ENCODE assay signal across 8 cellular contexts in genomic region chr12:19440019-19440858, GRCh38. TPM values are rescaled to one million over a fixed set of nuclear protein-coding genes. Genes with fewer than 3 reads are reported as not detected.
DNase-seq lines count a peak whose midpoint lies in the region; ATAC-seq and TF ChIP-seq lines count a peak whose summit lies in the region.

No MANE protein-coding gene starts in this region.

- peak overlapping the region; percentile 95 for H3K27ac Mint-ChIP-seq in GM23338

- peak; percentile 72 for DNase-seq in GM03348 (ENCODE audit: low spot score)
- DNase-seq in GM23338 (ENCODE audit: low spot score) = peak; percentile 82
- peak; percentile 52 for DNase-seq in M059J (ENCODE audit: low read depth)
- peak; percentile 52 for DNase-seq in mammary epithelial cell
- peak; percentile 48 for DNase-seq in inferior parietal cortex (ENCODE audit: extremely low spot score)
- DNase-seq in stimulated activated CD4-positive, alpha-beta T cell treated with anti-CD3 and anti-CD28 coated beads, Interleukin-12 subunit alpha, Interleukin-12 subunit beta, amount 100 ng/mL, for 4 hours = peak; percentile 51
- no peak for DNase-seq in GOT3 (lab: John Stamatoyannopoulos, UW)

- intact Hi-C loops in mammary epithelial cell (cut with micrococcal nuclease) = loop anchor here (5.0 kb wide), 1 partner anchor 58 kb away; no protein-coding TSS in a partner anchor

- peaks cover 54% of the 10 kb centered on the region for H3K4me1 Mint-ChIP-seq in GM23338

- no peaks in the 10 kb centered on the region for H3K36me3 ChIP-seq in GM23338 (ENCODE audit: insufficient read depth)
- no peaks in the 10 kb centered on the region for H3K36me3 ChIP-seq in mammary epithelial cell (ENCODE audit: insufficient read depth, low read length)

- dilution Hi-C loops in mammary epithelial cell (cut with HindIII; ENCODE audit: low sequenced_read_pairs) = no loop called here

- peaks cover 57% of the 10 kb centered on the region for H3K36me3 Mint-ChIP-seq in GM23338 (ENCODE audit: low read depth)

- H3K79me2 ChIP-seq in GM23338 (replicated peaks; ENCODE audit: insufficient read depth) (peaks cover 57% of the 10 kb centered on the region), mammary epithelial cell (ENCODE audit: insufficient read depth, low read length) (peaks cover 56% of the 10 kb centered on the region)

- H3K27me3 Mint-ChIP-seq in GM23338 (ENCODE audit: insufficient read depth, low read depth, poor library complexity) = peaks cover 12% of the 10 kb centered on the region

- TF ChIP-seq CTCF in GM23338 (conservative IDR thresholded peaks at IDR 0.05; ENCODE audit: low read depth in 2 of 2) (no peak), WI38 (IDR thresholded peaks at IDR 0.05; ENCODE audit: low read depth, low read length) (no peak), mammary epithelial cell (conservative IDR thresholded peaks at IDR 0.05 in 1 of 2, IDR thresholded peaks at IDR 0.05 in 1 of 2; ENCODE audit: extremely low read depth in 1 of 2, insufficient read depth in 1 of 2, low read depth in 1 of 2, low read length in 2 of 2) (no peak)

- H3K9me3 ChIP-seq in mammary epithelial cell (replicated peaks; ENCODE audit: insufficient read depth, low read length) = no peaks in the 10 kb centered on the region

- 2% methylated on average over 19 of the region's 71 CpGs for WGBS in mammary epithelial cell (ENCODE audit: low coverage, missing lambda C conversion rate)

- H3K4me1 ChIP-seq in GM23338 (ENCODE audit: insufficient read depth) = peaks cover 53% of the 10 kb centered on the region
- peaks cover 6% of the 10 kb centered on the region for H3K4me1 ChIP-seq in mammary epithelial cell (ENCODE audit: insufficient read depth, low read length)

- no peaks in the 10 kb centered on the region for H3F3A ChIP-seq in GM23338 (replicated peaks; ENCODE audit: low read depth)

- ATAC-seq in GM23338 = peak; percentile 37

- H3K4me3 Mint-ChIP-seq in GM23338 = peak overlapping the region; percentile 95

- H3K9ac ChIP-seq in mammary epithelial cell (ENCODE audit: insufficient read depth, low read length) = peak overlapping the region; percentile 85

- no peaks in the 10 kb centered on the region; the same call in 1 of the 2 replicates for H3K9me2 ChIP-seq in GM23338 (ENCODE audit: insufficient read depth)

- H3K4me3 ChIP-seq in GM23338 (peak overlapping the region; percentile 73), WI38 (ENCODE audit: low read depth, low read length) (peak overlapping the region; percentile 81), mammary epithelial cell (replicated peaks in 1 of 3; ENCODE audit: insufficient read depth in 1 of 3, low read depth in 2 of 3, low read length in 3 of 3) (peak overlapping the region; percentile 95 to 96 (median 95))

- H3K27me3 ChIP-seq in GM23338 (ENCODE audit: insufficient read depth) (no peaks in the 10 kb centered on the region), mammary epithelial cell (ENCODE audit: insufficient read depth, low read length) (no peaks in the 10 kb centered on the region)

- in situ Hi-C loops in mammary epithelial cell (cut with MboI; ENCODE audit: low sequenced_read_pairs in 2 of 2) = no loop called here

- BruUV-seq in mammary epithelial cell (replicated peaks; lab: Mats Ljungman, UMichigan) = no TSS peak

- peak overlapping the region; percentile 77 for H3K27ac ChIP-seq in GM23338 (ENCODE audit: low read depth)
- H3K27ac ChIP-seq in mammary epithelial cell (ENCODE audit: insufficient read depth, low read depth, low read length) = peak overlapping the region; percentile 76

- H3K4me2 ChIP-seq in GM23338 (peak overlapping the region; percentile 82), mammary epithelial cell (ENCODE audit: insufficient read depth, low read depth, low read length) (peak overlapping the region; percentile 77)

- CTCF ChIA-PET in mammary epithelial cell (lab: Charles Lee; ENCODE audit: low non-redundant PET) = no interaction called here

- H2AFZ ChIP-seq in GM23338 (no peak overlapping the region), mammary epithelial cell (ENCODE audit: low read depth, low read length) (peak overlapping the region; percentile 94)

- H3K9me3 Mint-ChIP-seq in GM23338 = peaks cover 9% of the 10 kb centered on the region

- H4K20me1 ChIP-seq in GM23338 (replicated peaks; ENCODE audit: insufficient read depth) = peaks cover 41% of the 10 kb centered on the region
- H4K20me1 ChIP-seq in mammary epithelial cell (ENCODE audit: insufficient read depth, low read length) = no peaks in the 10 kb centered on the region

TF ChIP-seq in GM23338, 12 proteins besides CTCF, POLR2A, EP300 and RAD21 (continues in another document):
- no peak for TF ChIP-seq CREB1 (CRISPR knock-in tag; IDR thresholded peaks at IDR 0.05; ENCODE audit: low read depth)
- no peak for TF ChIP-seq STAT1 (IDR thresholded peaks at IDR 0.05; ENCODE audit: unreplicated experiment)
- TF ChIP-seq JUNB (IDR thresholded peaks at IDR 0.05; ENCODE audit: unreplicated experiment) = no peak
- TF ChIP-seq EZH2 (IDR thresholded peaks at IDR 0.05; ENCODE audit: low read depth, unreplicated experiment) = no peak
- TF ChIP-seq ZNF331 (CRISPR knock-in tag; IDR thresholded peaks at IDR 0.05; ENCODE audit: low read depth) = no peak
- TF ChIP-seq ZNF462 (CRISPR knock-in tag; IDR thresholded peaks at IDR 0.05) = no peak
- TF ChIP-seq EZH2phosphoT487 (IDR thresholded peaks at IDR 0.05; ENCODE audit: unreplicated experiment) = no peak
- no peak for TF ChIP-seq ZNF114 (CRISPR knock-in tag; IDR thresholded peaks at IDR 0.05)
- TF ChIP-seq POLR2AphosphoS5 (IDR thresholded peaks at IDR 0.05; ENCODE audit: low read depth) = no peak

RNA-seq across cellular contexts. Expression of gene AEBP2, which starts 0.9 kb away (rescaled TPM):
- 48.1 and 48.9 TPM in 2 replicates for total RNA-seq in GM23338 (2014; rRNA removed; shearing (Covaris generic))
- polyA plus RNA-seq in GM23338 (2016; fragmentation: Nextera tagmentation; extraction: Ambion mirVana) = 37.1 and 39.3 TPM in 2 replicates
- 5.8 and 14.4 TPM in 2 replicates for total RNA-seq in M059J (2014; rRNA removed; shearing (Covaris generic))
- total RNA-seq in mammary epithelial cell = 10 to 100 TPM; 19.7 to 35.4 TPM
- 7.2 TPM for polyA plus RNA-seq in mammary epithelial cell
- 38.6 TPM for polyA minus RNA-seq in mammary epithelial cell
